In the genomic region with DNA sequence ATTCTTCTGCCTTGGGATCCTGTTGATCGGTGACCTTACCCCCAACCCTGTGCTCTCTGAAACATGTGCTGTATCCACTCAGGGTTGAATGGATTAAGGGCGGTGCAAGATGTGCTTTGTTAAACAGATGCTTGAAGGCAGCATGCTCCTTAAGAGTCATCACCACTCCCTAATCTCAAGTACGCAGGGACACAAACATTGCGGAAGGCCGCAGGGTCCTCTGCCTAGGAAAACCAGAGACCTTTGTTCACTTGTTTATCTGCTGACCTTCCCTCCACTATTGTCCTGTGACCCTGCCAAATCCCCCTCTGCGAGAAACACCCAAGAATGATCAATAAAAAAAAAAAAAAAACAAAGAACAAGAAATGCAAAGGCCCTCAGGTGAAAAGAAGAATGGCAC, we compare ENCODE assay signal across 6 cellular contexts.
DNase-seq lines count a peak whose midpoint lies in the region; ATAC-seq, FAIRE-seq and TF ChIP-seq lines count a peak whose summit lies in the region.
"Not testable (repeated sequence)": the region's sequence is repeated elsewhere in the genome, so short reads cannot be mapped to it uniquely, and the experiment has no call there.

No MANE protein-coding gene starts in this region.

- not testable (repeated sequence) for BruUV-seq in K562 (replicated peaks; lab: Mats Ljungman, UMichigan)

- not testable (repeated sequence) for H2AFZ ChIP-seq in K562 (ENCODE audit: low read depth, low read length)

- not testable (repeated sequence) for DNase-seq in K562 (ENCODE audit: extremely low read depth in 1 of 4, low spot score in 3 of 4); effector memory CD8-positive, alpha-beta T cell; immature natural killer cell; natural killer cell treated with Interleukin-12 subunit alpha and Interleukin-12 subunit beta and Interleukin-15 and Interleukin-18, amount 100 ng/mL, for 72 hours (ENCODE audit: low spot score); progenitor cell of endocrine pancreas (ENCODE audit: low spot score, unreplicated experiment); stimulated activated effector memory CD8-positive, alpha-beta T cell treated with anti-CD3 and anti-CD28 coated beads, Interleukin-12 subunit alpha, Interleukin-12 subunit beta, amount 100 ng/mL, for 72 hours (ENCODE audit: low spot score in 2 of 2)

- not testable (repeated sequence) for FAIRE-seq in K562 (lab: Jason Lieb, UNC)

- H3K9ac ChIP-seq in K562 (ENCODE audit: insufficient read depth in 1 of 2, low read depth in 2 of 2, low read length in 2 of 2): not testable (repeated sequence)

- peak overlapping the region; percentile 62 to 87 for H3K27ac Mint-ChIP-seq in effector memory CD8-positive, alpha-beta T cell
- H3K27ac Mint-ChIP-seq in immature natural killer cell (peak overlapping the region in 4 of 6 donors; percentile 6 to 35 (median 23)), progenitor cell of endocrine pancreas (peak overlapping the region; percentile 80)
- peak overlapping the region; percentile 92 to 96 for H3K27ac Mint-ChIP-seq in natural killer cell treated with Interleukin-12 subunit alpha and Interleukin-12 subunit beta and Interleukin-15 and Interleukin-18, amount 100 ng/mL, for 72 hours
- peak overlapping the region; percentile 96 for H3K27ac Mint-ChIP-seq in stimulated activated effector memory CD8-positive, alpha-beta T cell treated with anti-CD3 and anti-CD28 coated beads, Interleukin-12 subunit alpha, Interleukin-12 subunit beta, amount 100 ng/mL, for 72 hours

- not testable (repeated sequence) for TF ChIP-seq RAD21 in K562 (CRISPR knock-in tag; conservative IDR thresholded peaks at IDR 0.05 in 1 of 2, IDR thresholded peaks at IDR 0.05 in 1 of 2)

- not testable (repeated sequence) for H3K79me2 ChIP-seq in K562 (ENCODE audit: control insufficient read depth, insufficient read depth, low read length)

- not testable (repeated sequence) for H3K9me1 ChIP-seq in K562 (ENCODE audit: control insufficient read depth, insufficient read depth, low read length)

- H3K4me3 Mint-ChIP-seq in effector memory CD8-positive, alpha-beta T cell; immature natural killer cell; natural killer cell treated with Interleukin-12 subunit alpha and Interleukin-12 subunit beta and Interleukin-15 and Interleukin-18, amount 100 ng/mL, for 72 hours; progenitor cell of endocrine pancreas (ENCODE audit: low read depth); stimulated activated effector memory CD8-positive, alpha-beta T cell treated with anti-CD3 and anti-CD28 coated beads, Interleukin-12 subunit alpha, Interleukin-12 subunit beta, amount 100 ng/mL, for 72 hours: not testable (repeated sequence)

- H3K9me3 ChIP-seq in K562 (replicated peaks; ENCODE audit: control insufficient read depth, insufficient read depth, low read depth, low read length): not testable (repeated sequence)

- not testable (repeated sequence) for H3K27ac ChIP-seq in K562 (ENCODE audit: extremely low read depth, low read depth, low read length)

- WGBS in K562 (ENCODE audit: insufficient coverage, low coverage, missing lambda C conversion rate): 12% methylated on average over 3 of the region's 6 CpGs

- not testable (repeated sequence) for TF ChIP-seq CTCF in K562 (IDR thresholded peaks at IDR 0.05 in 2 of 3, conservative IDR thresholded peaks at IDR 0.05 in 1 of 3; ENCODE audit: insufficient read depth in 2 of 3, low read depth in 1 of 3, low read length in 3 of 3); progenitor cell of endocrine pancreas (IDR thresholded peaks at IDR 0.05; ENCODE audit: unreplicated experiment)

- not testable (repeated sequence) for H3K9me3 Mint-ChIP-seq in effector memory CD8-positive, alpha-beta T cell; immature natural killer cell; natural killer cell treated with Interleukin-12 subunit alpha and Interleukin-12 subunit beta and Interleukin-15 and Interleukin-18, amount 100 ng/mL, for 72 hours; progenitor cell of endocrine pancreas (ENCODE audit: low read depth); stimulated activated effector memory CD8-positive, alpha-beta T cell treated with anti-CD3 and anti-CD28 coated beads, Interleukin-12 subunit alpha, Interleukin-12 subunit beta, amount 100 ng/mL, for 72 hours

- not testable (repeated sequence) for ATAC-seq in K562; effector memory CD8-positive, alpha-beta T cell (replicated peaks); natural killer cell treated with Interleukin-12 subunit alpha and Interleukin-12 subunit beta and Interleukin-15 and Interleukin-18, amount 100 ng/mL, for 72 hours; stimulated activated effector memory CD8-positive, alpha-beta T cell treated with anti-CD3 and anti-CD28 coated beads, Interleukin-12 subunit alpha, Interleukin-12 subunit beta, amount 100 ng/mL, for 72 hours

- H3K36me3 Mint-ChIP-seq in effector memory CD8-positive, alpha-beta T cell (ENCODE audit: insufficient read depth); immature natural killer cell; progenitor cell of endocrine pancreas (ENCODE audit: insufficient read depth): not testable (repeated sequence)
- H3K36me3 Mint-ChIP-seq in natural killer cell treated with Interleukin-12 subunit alpha and Interleukin-12 subunit beta and Interleukin-15 and Interleukin-18, amount 100 ng/mL, for 72 hours: peaks cover 17% of the 10 kb centered on the region
- H3K36me3 Mint-ChIP-seq in stimulated activated effector memory CD8-positive, alpha-beta T cell treated with anti-CD3 and anti-CD28 coated beads, Interleukin-12 subunit alpha, Interleukin-12 subunit beta, amount 100 ng/mL, for 72 hours: peaks cover 12% of the 10 kb centered on the region

- CTCF ChIA-PET in K562 (lab: Yijun Ruan, JAX; ENCODE audit: low intra/inter-chr PET ratio): not testable (repeated sequence)

- peaks cover 5 to 30% of the 10 kb centered on the region in 2 experiments; a peak in 4 of 5 replicates for H3K4me1 ChIP-seq in K562 (replicated peaks in 1 of 2; ENCODE audit: control insufficient read depth in 2 of 2, insufficient read depth in 2 of 2, low read length in 2 of 2)

- H3K27me3 Mint-ChIP-seq in effector memory CD8-positive, alpha-beta T cell; immature natural killer cell (ENCODE audit: low read depth in 3 of 3); natural killer cell treated with Interleukin-12 subunit alpha and Interleukin-12 subunit beta and Interleukin-15 and Interleukin-18, amount 100 ng/mL, for 72 hours; progenitor cell of endocrine pancreas: not testable (repeated sequence)

- not testable (repeated sequence) for H3K36me3 ChIP-seq in K562 (ENCODE audit: control insufficient read depth, insufficient read depth, low read length)

- not testable (repeated sequence) for H3K4me2 ChIP-seq in K562 (ENCODE audit: insufficient read depth, low read length)

- H4K20me1 ChIP-seq in K562 (replicated peaks; ENCODE audit: control insufficient read depth, insufficient read depth, low read length): not testable (repeated sequence)

- POLR2A ChIA-PET in K562 (lab: Yijun Ruan, JAX): interaction anchor here (0.7 kb wide), 2 partner anchors 15 to 17 kb away, joined by 3 read pairs; no protein-coding TSS in a partner anchor

- H3K27me3 ChIP-seq in K562 (ENCODE audit: control insufficient read depth in 2 of 2, insufficient read depth in 2 of 2, low read length in 2 of 2): not testable (repeated sequence)

- H3K4me1 Mint-ChIP-seq in effector memory CD8-positive, alpha-beta T cell (ENCODE audit: low read depth in 2 of 2): peaks cover 20 to 43% of the 10 kb centered on the region in 2 donors
- H3K4me1 Mint-ChIP-seq in immature natural killer cell: peaks cover 32 to 39% of the 10 kb centered on the region in 2 donors
- H3K4me1 Mint-ChIP-seq in natural killer cell treated with Interleukin-12 subunit alpha and Interleukin-12 subunit beta and Interleukin-15 and Interleukin-18, amount 100 ng/mL, for 72 hours (ENCODE audit: low read depth in 2 of 2): peaks cover 47 to 53% of the 10 kb centered on the region in 2 donors
- H3K4me1 Mint-ChIP-seq in progenitor cell of endocrine pancreas (ENCODE audit: low read depth): not testable (repeated sequence)
- peaks cover 48% of the 10 kb centered on the region for H3K4me1 Mint-ChIP-seq in stimulated activated effector memory CD8-positive, alpha-beta T cell treated with anti-CD3 and anti-CD28 coated beads, Interleukin-12 subunit alpha, Interleukin-12 subunit beta, amount 100 ng/mL, for 72 hours

- intact Hi-C loops in K562 (cut with micrococcal nuclease): not testable (repeated sequence)

- not testable (repeated sequence) for TF ChIP-seq EP300 in K562 (IDR thresholded peaks at IDR 0.05; ENCODE audit: low read length)

- H3K4me3 ChIP-seq in K562: not testable (repeated sequence)

- not testable (repeated sequence) for TF ChIP-seq POLR2A in K562 (conservative IDR thresholded peaks at IDR 0.05)

- in situ Hi-C loops in K562 (cut with MboI): not testable (repeated sequence)

TF ChIP-seq in K562, 482 proteins besides CTCF, POLR2A, EP300 and RAD21 (continues in another document):
- TF ChIP-seq CXXC5 (CRISPR knock-in tag; IDR thresholded peaks at IDR 0.05) (0 out of 2 replicates have a peak, but pooled peaks have one; percentile 24), MNT (conservative IDR thresholded peaks at IDR 0.05) (0 out of 4 replicates have a peak, but pooled peaks of 1 of the 2 experiments have one; percentile 28), SOX6 (IDR thresholded peaks at IDR 0.05) (peak; percentile 82), CBFA2T2 (conservative IDR thresholded peaks at IDR 0.05) (peak; percentile 52), TCF3 (CRISPR knock-in tag; IDR thresholded peaks at IDR 0.05) (peak; percentile 66)

Comparison
In these comparisons a context has a peak if more than half of its experiments do, and no peak if none do; other contexts are left out.
1. H3K27ac Mint-ChIP-seq: peak in every context shown above with its lines; median percentile 96 in stimulated activated effector memory CD8-positive, alpha-beta T cell treated with anti-CD3 and anti-CD28 coated beads, Interleukin-12 subunit alpha, Interleukin-12 subunit beta, amount 100 ng/mL, for 72 hours; 94 in natural killer cell treated with Interleukin-12 subunit alpha and Interleukin-12 subunit beta and Interleukin-15 and Interleukin-18, amount 100 ng/mL, for 72 hours; 80 in progenitor cell of endocrine pancreas; 74 in effector memory CD8-positive, alpha-beta T cell; 23 in immature natural killer cell.